In the genomic region with DNA sequence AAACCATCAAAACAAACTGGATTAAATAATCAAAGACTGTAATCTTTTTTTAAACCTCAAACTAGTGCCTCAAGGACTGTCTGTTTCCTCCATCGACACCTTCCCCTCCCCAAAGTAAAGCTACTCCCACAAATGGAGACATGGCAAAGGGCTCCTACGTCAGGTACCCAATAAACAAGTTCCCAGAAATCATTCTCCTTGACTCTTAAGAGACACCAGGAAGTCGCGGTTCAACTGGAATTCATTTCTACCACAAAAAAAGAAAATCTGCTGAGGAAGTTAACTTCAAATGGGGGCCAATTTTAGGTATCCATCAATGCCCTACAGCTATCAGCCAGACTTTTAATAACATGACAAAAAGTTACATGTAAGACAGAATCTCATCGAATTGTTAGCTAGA, we compare ENCODE assay signal across 12 cellular contexts. TPM values are rescaled to one million over a fixed set of nuclear protein-coding genes. Genes with fewer than 3 reads are reported as not detected.
A peak's percentile ranks its signal among the peaks of the same experiment; 100 is the strongest.
DNase-seq lines count a peak whose midpoint lies in the region; ATAC-seq, FAIRE-seq and TF ChIP-seq lines count a peak whose summit lies in the region.
"Had no signal": no experiment of that assay in that cellular context is flagged by ENCODE, and none has a peak within 500 bp of the region (broad histone marks: within the 10 kb centered on the region; RNA-seq: fewer than 3 reads in every experiment).

No MANE protein-coding gene starts in this region.

- H3K36me3 ChIP-seq in gastroesophageal sphincter = peaks cover 0 to 58% of the 10 kb centered on the region in 2 donors
- H3K36me3 ChIP-seq in small intestine (ENCODE audit: control insufficient read depth in 2 of 2, insufficient read depth in 2 of 2, low read length in 2 of 2) = peaks cover 8 to 16% of the 10 kb centered on the region in 2 donors

- TF ChIP-seq POLR2A in gastroesophageal sphincter (IDR thresholded peaks at IDR 0.05) = no peak

- CTCF ChIA-PET in activated naive CD4-positive, alpha-beta T cell treated with anti-CD3 and anti-CD28 coated beads for 36 hours (lab: Charles Lee) = no interaction called here

- peak overlapping the region; percentile 18 for H3K4me3 ChIP-seq in epithelial cell of proximal tubule (ENCODE audit: low read depth, low read length)
- H3K4me3 ChIP-seq in gastroesophageal sphincter = no peak overlapping the region
- no peak overlapping the region for H3K4me3 ChIP-seq in small intestine (ENCODE audit: low read depth in 1 of 2, low read length in 2 of 2)

- H3K27me3 ChIP-seq in gastroesophageal sphincter (no peaks in the 10 kb centered on the region), small intestine (ENCODE audit: control insufficient read depth in 2 of 2, insufficient read depth in 2 of 2, low read length in 2 of 2) (no peaks in the 10 kb centered on the region)

- DNase-seq in activated naive CD4-positive, alpha-beta T cell treated with anti-CD3 and anti-CD28 coated beads for 36 hours = no peak
- no peak for DNase-seq in activated naive CD4-positive, alpha-beta T cell treated with Interleukin-2 at 50 U/mL for 16 hours
- DNase-seq in T-helper 22 cell (ENCODE audit: low read depth) (peak; percentile 13), epithelial cell of proximal tubule (ENCODE audit: low read depth) (no peak), NCI-H1694 treated with DMSO at 0.1 percent for 48 hours (lab: John Stamatoyannopoulos, UW) (no peak), small intestine (no peak)
- DNase-seq in stimulated activated naive B cell treated with anti-CD40 and anti-IgM and Interleukin-4, amounts not matched to agents 10 μg/mL and 1 μg/mL and 100 μg/mL, for 72 hours = no peak
- DNase-seq: NCI-H526 treated with DMSO at 0.1 percent for 48 hours; nucleus accumbens; stimulated activated CD8-positive, alpha-beta memory T cell treated with anti-CD3 and anti-CD28 coated beads, Interleukin-4, amount 100 ng/mL, for 48 hours had no signal

- no peak for TF ChIP-seq EP300 in gastroesophageal sphincter (IDR thresholded peaks at IDR 0.05)

- intact Hi-C loops in activated naive CD4-positive, alpha-beta T cell treated with anti-CD3 and anti-CD28 coated beads for 36 hours (cut with micrococcal nuclease) = loop anchor here (10.0 kb wide), 1 partner anchor 260 kb away; no protein-coding TSS in a partner anchor

- no peaks in the 10 kb centered on the region for H3K9me3 Mint-ChIP-seq in activated naive CD4-positive, alpha-beta T cell treated with anti-CD3 and anti-CD28 coated beads for 36 hours
- H3K9me3 Mint-ChIP-seq in stimulated activated naive B cell treated with anti-CD40 and anti-IgM and Interleukin-4, amounts not matched to agents 10 μg/mL and 1 μg/mL and 100 μg/mL, for 72 hours = no peaks in the 10 kb centered on the region

- no peak for ATAC-seq in stimulated activated naive B cell treated with anti-CD40 and anti-IgM and Interleukin-4, amounts not matched to agents 10 μg/mL and 1 μg/mL and 100 μg/mL, for 72 hours (replicated peaks)
- no peak for ATAC-seq in gastroesophageal sphincter

- H3K36me3 Mint-ChIP-seq in activated naive CD4-positive, alpha-beta T cell treated with anti-CD3 and anti-CD28 coated beads for 36 hours (ENCODE audit: low read depth) = peaks cover 50% of the 10 kb centered on the region
- peaks cover 26 to 68% of the 10 kb centered on the region in 2 donors for H3K36me3 Mint-ChIP-seq in stimulated activated naive B cell treated with anti-CD40 and anti-IgM and Interleukin-4, amounts not matched to agents 10 μg/mL and 1 μg/mL and 100 μg/mL, for 72 hours

- H3K9me3 ChIP-seq in gastroesophageal sphincter (no peaks in the 10 kb centered on the region), small intestine (ENCODE audit: control insufficient read depth, low read depth) (no peaks in the 10 kb centered on the region)

- H3K4me1 ChIP-seq in gastroesophageal sphincter = peaks cover 0 to 26% (median 8%) of the 10 kb centered on the region in 3 donors
- no peaks in the 10 kb centered on the region for H3K4me1 ChIP-seq in small intestine (ENCODE audit: control insufficient read depth in 2 of 2, insufficient read depth in 1 of 2, low read depth in 1 of 2, low read length in 1 of 2)

- FAIRE-seq in small intestine (lab: Jason Lieb, UNC) = no peak
- FAIRE-seq: frontal cortex had no signal

- no peaks in the 10 kb centered on the region for H3K27me3 Mint-ChIP-seq in activated naive CD4-positive, alpha-beta T cell treated with anti-CD3 and anti-CD28 coated beads for 36 hours (ENCODE audit: low read depth)
- peaks cover 0 to 8% of the 10 kb centered on the region in 2 donors for H3K27me3 Mint-ChIP-seq in stimulated activated naive B cell treated with anti-CD40 and anti-IgM and Interleukin-4, amounts not matched to agents 10 μg/mL and 1 μg/mL and 100 μg/mL, for 72 hours

- TF ChIP-seq CTCF in epithelial cell of proximal tubule (conservative IDR thresholded peaks at IDR 0.05; ENCODE audit: low read depth, low read length) (no peak), gastroesophageal sphincter (IDR thresholded peaks at IDR 0.05) (no peak)

- WGBS in gastroesophageal sphincter (ENCODE audit: low coverage in 1 of 2), 2 donors = 75% methylated on average over 5 of the region's 5 CpGs; no CpG with 5 or more reads in 1 of the 2 donors
- 23 to 42% (median 37%) methylated on average over 5 of the region's 5 CpGs for WGBS in small intestine, 3 donors

- peaks cover 48% of the 10 kb centered on the region for H3K4me1 Mint-ChIP-seq in activated naive CD4-positive, alpha-beta T cell treated with anti-CD3 and anti-CD28 coated beads for 36 hours (ENCODE audit: low read depth)
- H3K4me1 Mint-ChIP-seq in stimulated activated naive B cell treated with anti-CD40 and anti-IgM and Interleukin-4, amounts not matched to agents 10 μg/mL and 1 μg/mL and 100 μg/mL, for 72 hours = peaks cover 32 to 33% of the 10 kb centered on the region in 2 donors

- peak overlapping the region; percentile 80 for H3K4me3 Mint-ChIP-seq in activated naive CD4-positive, alpha-beta T cell treated with anti-CD3 and anti-CD28 coated beads for 36 hours
- peak overlapping the region; percentile 95 for H3K4me3 Mint-ChIP-seq in stimulated activated naive B cell treated with anti-CD40 and anti-IgM and Interleukin-4, amounts not matched to agents 10 μg/mL and 1 μg/mL and 100 μg/mL, for 72 hours

- H3K27ac ChIP-seq in gastroesophageal sphincter = no peak overlapping the region
- H3K27ac ChIP-seq in small intestine (ENCODE audit: low read depth in 1 of 2, low read length in 1 of 2) = peak overlapping the region in 1 of 2 donors; percentile 6

- H3K27ac Mint-ChIP-seq in activated naive CD4-positive, alpha-beta T cell treated with anti-CD3 and anti-CD28 coated beads for 36 hours = peak overlapping the region; percentile 89
- H3K27ac Mint-ChIP-seq in stimulated activated naive B cell treated with anti-CD40 and anti-IgM and Interleukin-4, amounts not matched to agents 10 μg/mL and 1 μg/mL and 100 μg/mL, for 72 hours = peak overlapping the region; percentile 76

RNA-seq across cellular contexts. Expression of gene RPS4X, which starts 2.5 kb away (rescaled TPM):
- 1,000 to 10,000 TPM; 1,429 to 1,503 TPM for total RNA-seq in activated naive CD4-positive, alpha-beta T cell treated with anti-CD3 and anti-CD28 coated beads for 36 hours
- total RNA-seq in epithelial cell of proximal tubule = 593 and 741 TPM in 2 replicates
- total RNA-seq in gastroesophageal sphincter = 1,000 to 10,000 TPM in 1 of 4 donors, 100 to 1,000 TPM in 3; 628 to 1,072 (median 791) TPM
- 1,000 to 10,000 TPM in 2 of 3 donors, 100 to 1,000 TPM in 1; 548 to 1,411 (median 1,229) TPM for polyA plus RNA-seq in small intestine

RNA-seq across cellular contexts. Expression of gene CITED1, which starts 31.2 kb away (rescaled TPM):
- not detected for total RNA-seq in activated naive CD4-positive, alpha-beta T cell treated with anti-CD3 and anti-CD28 coated beads for 36 hours
- total RNA-seq in epithelial cell of proximal tubule = not detected in 2 replicates
- 1 to 10 TPM in 2 of 4 donors, not detected in 2; 1.4 to 1.7 TPM for total RNA-seq in gastroesophageal sphincter
- polyA plus RNA-seq in small intestine = 1 to 10 TPM in 2 of 3 donors, not detected in 1; 1.3 to 2.0 TPM

RNA-seq across cellular contexts. Expression of gene ERCC6L, which starts 35.7 kb away (rescaled TPM):
- total RNA-seq in activated naive CD4-positive, alpha-beta T cell treated with anti-CD3 and anti-CD28 coated beads for 36 hours = 1 to 10 TPM; 9.5 to 9.6 TPM
- total RNA-seq in epithelial cell of proximal tubule (6.6 and 9.5 TPM in 2 replicates), gastroesophageal sphincter (under 1 TPM in 1 of 4 donors, not detected in 3; 0.37 TPM)
- 1 to 10 TPM in 1 of 3 donors, under 1 TPM in 1, not detected in 1; 0.27 to 1.6 TPM for polyA plus RNA-seq in small intestine
